18 cellular contexts compared by ENCODE assay signal in the genomic region with DNA sequence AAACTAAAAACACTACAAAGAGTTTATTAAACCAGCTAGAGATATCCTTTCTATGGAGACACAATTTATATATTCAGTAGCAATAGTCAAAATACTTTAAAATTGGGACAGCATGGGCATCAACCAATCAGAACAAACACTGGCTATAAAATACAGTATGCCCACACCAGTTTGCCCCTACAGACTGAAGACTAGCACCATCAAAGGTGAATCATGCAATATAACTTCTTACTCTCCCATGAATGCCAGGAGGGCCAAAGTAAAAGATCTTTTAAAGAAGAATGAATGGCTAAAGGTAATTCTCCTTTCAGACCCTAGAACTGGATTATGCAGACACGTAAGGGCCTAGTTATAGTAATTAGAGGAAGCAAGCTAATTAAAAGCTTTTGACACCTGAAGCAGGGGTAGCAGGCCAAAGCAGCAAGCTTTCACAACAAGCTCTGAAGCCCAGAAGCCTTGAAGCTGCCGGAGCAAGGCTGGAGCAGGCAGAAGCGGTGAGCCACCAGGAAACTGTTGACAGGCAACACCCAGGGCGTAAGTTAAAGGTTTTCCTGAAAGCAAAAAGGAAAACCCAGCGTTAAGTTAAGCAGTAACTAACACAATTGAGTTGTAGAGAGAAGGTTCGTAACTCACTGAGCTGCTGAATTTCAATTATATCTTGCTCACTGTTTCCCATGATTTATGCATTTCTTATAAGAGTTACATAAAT.
A peak's percentile ranks its signal among the peaks of the same experiment; 100 is the strongest.
DNase-seq lines count a peak whose midpoint lies in the region; FAIRE-seq and TF ChIP-seq lines count a peak whose summit lies in the region.
"Had no signal": no experiment of that assay in that cellular context is flagged by ENCODE, and none has a peak within 500 bp of the region (broad histone marks: within the 10 kb centered on the region; RNA-seq: fewer than 3 reads in every experiment).

No MANE protein-coding gene starts in this region.

- no peak overlapping the region for H3K9ac ChIP-seq in kidney (ENCODE audit: low read length in 2 of 2)

- TF ChIP-seq CTCF in chondrocyte (IDR thresholded peaks at IDR 0.05) (no peak), kidney (IDR thresholded peaks at IDR 0.05; ENCODE audit: borderline replicate concordance, extremely low read depth, insufficient read depth) (no peak)

- peaks cover 5 to 9% of the 10 kb centered on the region in 2 donors for H3K4me1 ChIP-seq in kidney (ENCODE audit: control insufficient read depth in 1 of 2, insufficient read depth in 1 of 2, low read depth in 1 of 2, low read length in 2 of 2)
- H3K4me1 ChIP-seq: vagina had no signal

- peaks cover 5% of the 10 kb centered on the region for H3K36me3 Mint-ChIP-seq in chondrocyte (ENCODE audit: low read depth)
- H3K36me3 Mint-ChIP-seq: activated naive CD4-positive, alpha-beta T cell treated with anti-CD3 and anti-CD28 coated beads, Interleukin-2, amount 50 U/mL, for 72 hours; CD14-positive monocyte had no signal

- H3K4me3 ChIP-seq in kidney (ENCODE audit: low read length in 2 of 2): peak overlapping the region in 1 of 2 donors; percentile 37
- H3K4me3 ChIP-seq: lung, psoas muscle, skin epidermis, vagina had no signal

- intact Hi-C loops in kidney (cut with DNase I): no loop called here

- H3K27ac Mint-ChIP-seq in chondrocyte (ENCODE audit: unreplicated experiment): peak overlapping the region; percentile 8
- H3K27ac Mint-ChIP-seq: activated naive CD4-positive, alpha-beta T cell treated with anti-CD3 and anti-CD28 coated beads, Interleukin-2, amount 50 U/mL, for 72 hours; CD14-positive monocyte had no signal

- H3K4me3 Mint-ChIP-seq in chondrocyte (ENCODE audit: unreplicated experiment): no peak overlapping the region
- H3K4me3 Mint-ChIP-seq: CD14-positive monocyte; central memory CD8-positive, alpha-beta T cell had no signal

- H3K9me3 Mint-ChIP-seq in chondrocyte (ENCODE audit: low read depth): no peaks in the 10 kb centered on the region
- H3K9me3 Mint-ChIP-seq: activated naive CD4-positive, alpha-beta T cell treated with anti-CD3 and anti-CD28 coated beads, Interleukin-2, amount 50 U/mL, for 72 hours; CD14-positive monocyte; central memory CD8-positive, alpha-beta T cell had no signal

- FAIRE-seq in GM19239 (lab: Jason Lieb, UNC): peak; percentile 65
- FAIRE-seq in kidney (lab: Jason Lieb, UNC): no peak

- H3K4me1 Mint-ChIP-seq in chondrocyte (ENCODE audit: low read depth): peaks cover 23% of the 10 kb centered on the region
- H3K4me1 Mint-ChIP-seq: CD14-positive monocyte; central memory CD8-positive, alpha-beta T cell had no signal

- DNase-seq in GM19239 (ENCODE audit: insufficient read length, low spot score) (no peak), chondrocyte (ENCODE audit: low spot score) (no peak), kidney (peak; percentile 81), renal cortical epithelial cell (ENCODE audit: low read depth) (peak; percentile 78), cerebellar nuclear complex (lab: John Stamatoyannopoulos, UW) (no peak), NCI-H345 (lab: John Stamatoyannopoulos, UW) (no peak)
- DNase-seq in stimulated activated naive CD4-positive, alpha-beta T cell (lab: John Stamatoyannopoulos, UW): no peak
- DNase-seq: aorta, IMR-90, NCI-H1092, NCI-H187 treated with DMSO at 0.1 percent for 48 hours, psoas muscle had no signal

- no peak overlapping the region for H3K27ac ChIP-seq in kidney (ENCODE audit: low read depth in 2 of 2, low read length in 2 of 2)
- H3K27ac ChIP-seq: psoas muscle, skin epidermis, vagina had no signal

- H3K27me3 Mint-ChIP-seq in chondrocyte (ENCODE audit: low read depth): no peaks in the 10 kb centered on the region

- no peaks in the 10 kb centered on the region for H3K9me3 ChIP-seq in kidney (ENCODE audit: control insufficient read depth in 1 of 2, low read length in 2 of 2)
- H3K9me3 ChIP-seq: psoas muscle, vagina had no signal

- no peaks in the 10 kb centered on the region for H3K36me3 ChIP-seq in kidney (ENCODE audit: control insufficient read depth in 1 of 2, insufficient read depth in 2 of 2, low read length in 2 of 2)
- H3K36me3 ChIP-seq: vagina had no signal

Comparison
In these comparisons a context has a peak if more than half of its experiments do, and no peak if none do; other contexts are left out.
1. DNase-seq: peak in kidney (single experiment) and renal cortical epithelial cell (single experiment); none in GM19239 (single experiment), chondrocyte (single experiment), cerebellar nuclear complex (0 of 2), NCI-H345 (single experiment) and stimulated activated naive CD4-positive, alpha-beta T cell (0 of 6).